ENCODE assay signal across 10 cellular contexts in genomic region chr12:120886194-120887018, GRCh38. TPM values are rescaled to one million over a fixed set of nuclear protein-coding genes. Genes with fewer than 3 reads are reported as not detected.
DNase-seq lines count a peak whose midpoint lies in the region; ATAC-seq, FAIRE-seq and TF ChIP-seq lines count a peak whose summit lies in the region.
"Had no signal": no experiment of that assay in that cellular context is flagged by ENCODE, and none has a peak within 500 bp of the region (broad histone marks: within the 10 kb centered on the region; RNA-seq: fewer than 3 reads in every experiment).

No MANE protein-coding gene starts in this region.

- H4K5ac ChIP-seq in mesendoderm (ENCODE audit: low read length) = no peak overlapping the region

- no peak overlapping the region for H3K18ac ChIP-seq in mesendoderm (ENCODE audit: low read length)

- H3K56ac ChIP-seq in mesendoderm (ENCODE audit: low read length) = no peak overlapping the region

- no peak overlapping the region for H2BK120ac ChIP-seq in mesendoderm (ENCODE audit: low read depth, low read length)

- no peaks in the 10 kb centered on the region for H3K9me3 ChIP-seq in endodermal cell (ENCODE audit: control insufficient read depth, low read length)

- H3K9me3 Mint-ChIP-seq in dendritic cell treated with granulocyte-macrophage colony-stimulating factor and Interleukin-4, amounts not matched to agents 40 ng/mL and 50 ng/mL, for 4 days = no peaks in the 10 kb centered on the region
- H3K9me3 Mint-ChIP-seq in WTC11 (no peaks in the 10 kb centered on the region), endodermal cell (no peaks in the 10 kb centered on the region)
- H3K9me3 Mint-ChIP-seq: HFFc6 had no signal

- no peak overlapping the region for H3K4ac ChIP-seq in mesendoderm (ENCODE audit: low read depth, low read length)

- no peak overlapping the region for H3K4me3 ChIP-seq in endodermal cell (ENCODE audit: low read length)
- no peak overlapping the region for H3K4me3 ChIP-seq in mesendoderm (ENCODE audit: low read length)
- H3K4me3 ChIP-seq: skin epidermis had no signal

- no peaks in the 10 kb centered on the region for H3K27me3 Mint-ChIP-seq in dendritic cell treated with granulocyte-macrophage colony-stimulating factor and Interleukin-4, amounts not matched to agents 40 ng/mL and 50 ng/mL, for 4 days
- H3K27me3 Mint-ChIP-seq in WTC11 (ENCODE audit: low read depth) (no peaks in the 10 kb centered on the region), endodermal cell (ENCODE audit: insufficient read depth) (no peaks in the 10 kb centered on the region)

- TF ChIP-seq POLR2A in GM12891 (IDR thresholded peaks at IDR 0.05; ENCODE audit: low read depth, low read length) = no peak

- no peak overlapping the region for H3K23ac ChIP-seq in mesendoderm (ENCODE audit: low read length)

- H3K27ac ChIP-seq in endodermal cell (ENCODE audit: low read depth, low read length) = no peak overlapping the region
- H3K27ac ChIP-seq in mesendoderm (ENCODE audit: low read depth, low read length) = no peak overlapping the region

- peak; percentile 90 for FAIRE-seq in GM12891 (lab: Jason Lieb, UNC)

- peaks cover 12% of the 10 kb centered on the region for H3K79me2 ChIP-seq in mesendoderm (ENCODE audit: control insufficient read depth, insufficient read depth, low read length)

- WGBS in endodermal cell (ENCODE audit: insufficient coverage in 1 of 2, insufficient read length in 1 of 2), 2 experiments = 90 to 95% methylated on average over 3 to 4 of the region's 4 CpGs
- no CpG with 5 or more reads among the region's 4 CpGs for WGBS in mesendoderm (ENCODE audit: extremely low coverage, insufficient coverage, low lambda C conversion rate)

- peak overlapping the region; percentile 73 for H3K27ac Mint-ChIP-seq in dendritic cell treated with granulocyte-macrophage colony-stimulating factor and Interleukin-4, amounts not matched to agents 40 ng/mL and 50 ng/mL, for 4 days
- no peak overlapping the region for H3K27ac Mint-ChIP-seq in WTC11
- no peak overlapping the region for H3K27ac Mint-ChIP-seq in endodermal cell
- H3K27ac Mint-ChIP-seq: HFFc6 had no signal

- ATAC-seq in HG03457 (IDR thresholded peaks at IDR 0.05; ENCODE audit: unreplicated experiment) = peak; percentile 63
- ATAC-seq in WTC11 = no peak
- no peak for ATAC-seq in HG03439 (IDR thresholded peaks at IDR 0.05; ENCODE audit: unreplicated experiment)

- H3K9ac ChIP-seq in endodermal cell (ENCODE audit: extremely low read depth, low read length, poor library complexity, severe bottlenecking) (no peak overlapping the region), mesendoderm (ENCODE audit: low read length) (no peak overlapping the region)

- POLR2A ChIA-PET in WTC11 (lab: Charles Lee) = no interaction called here

- TF ChIP-seq CTCF in GM20000 (IDR thresholded peaks at IDR 0.05; ENCODE audit: extremely low read depth, missing control alignments) = no peak
- TF ChIP-seq CTCF in WTC11 (IDR thresholded peaks at IDR 0.05) = no peak
- TF ChIP-seq CTCF in endodermal cell (conservative IDR thresholded peaks at IDR 0.05) = no peak

- DNase-seq in GM12891 (ENCODE audit: insufficient read length, low spot score) (no peak), GM20000 (ENCODE audit: low spot score) (peak; percentile 38), WTC11 (ENCODE audit: low spot score) (no peak), endodermal cell (no peak), mesendoderm (no peak)
- DNase-seq: HFFc6 had no signal

- H4K8ac ChIP-seq in mesendoderm (ENCODE audit: low read depth, low read length) = no peak overlapping the region

- H3K27me3 ChIP-seq in endodermal cell (ENCODE audit: control insufficient read depth, insufficient read depth, low read length, poor library complexity, severe bottlenecking) (no peaks in the 10 kb centered on the region), mesendoderm (ENCODE audit: insufficient read depth, low read length, poor library complexity) (no peaks in the 10 kb centered on the region)

- CTCF ChIA-PET in WTC11 (lab: Charles Lee) = interaction anchor here (0.8 to 1.2 kb wide), 3 partner anchors 30 to 119 kb away, joined by 3 to 5 read pairs (median 3); no protein-coding TSS in a partner anchor

- H3K79me1 ChIP-seq in mesendoderm (ENCODE audit: low read length) = peaks cover 6% of the 10 kb centered on the region

- H3K4me1 ChIP-seq in endodermal cell (ENCODE audit: control insufficient read depth, insufficient read depth, low read length) = peaks cover 10% of the 10 kb centered on the region
- H3K4me1 ChIP-seq in mesendoderm (ENCODE audit: control insufficient read depth, low read depth, low read length) = peaks cover 9% of the 10 kb centered on the region

- H3K4me2 ChIP-seq in mesendoderm (ENCODE audit: low read length) = no peak overlapping the region

- H3K36me3 ChIP-seq in endodermal cell (ENCODE audit: control insufficient read depth, insufficient read depth, low read length) (no peaks in the 10 kb centered on the region), mesendoderm (ENCODE audit: control insufficient read depth, insufficient read depth, low read length) (no peaks in the 10 kb centered on the region)

- no peak overlapping the region for H2BK15ac ChIP-seq in mesendoderm (replicated peaks; ENCODE audit: low read depth)

- intact Hi-C loops in dendritic cell treated with granulocyte-macrophage colony-stimulating factor and Interleukin-4, amounts not matched to agents 40 ng/mL and 50 ng/mL, for 4 days (cut with micrococcal nuclease) = no loop called here

- no peak overlapping the region for H2AK5ac ChIP-seq in mesendoderm (ENCODE audit: low read length)

- no peak overlapping the region for H2BK5ac ChIP-seq in mesendoderm (ENCODE audit: low read length)

- peak overlapping the region; percentile 45 for H3K4me3 Mint-ChIP-seq in dendritic cell treated with granulocyte-macrophage colony-stimulating factor and Interleukin-4, amounts not matched to agents 40 ng/mL and 50 ng/mL, for 4 days
- H3K4me3 Mint-ChIP-seq in WTC11 (no peak overlapping the region), endodermal cell (no peak overlapping the region)
- H3K4me3 Mint-ChIP-seq: HFFc6 had no signal

- H3K36me3 Mint-ChIP-seq in dendritic cell treated with granulocyte-macrophage colony-stimulating factor and Interleukin-4, amounts not matched to agents 40 ng/mL and 50 ng/mL, for 4 days (ENCODE audit: low read depth) = no peaks in the 10 kb centered on the region
- no peaks in the 10 kb centered on the region for H3K36me3 Mint-ChIP-seq in WTC11
- peaks cover 4% of the 10 kb centered on the region for H3K36me3 Mint-ChIP-seq in endodermal cell (ENCODE audit: low read depth)

- peaks cover 55% of the 10 kb centered on the region for H3K4me1 Mint-ChIP-seq in dendritic cell treated with granulocyte-macrophage colony-stimulating factor and Interleukin-4, amounts not matched to agents 40 ng/mL and 50 ng/mL, for 4 days (ENCODE audit: low read depth)
- H3K4me1 Mint-ChIP-seq in WTC11 (peaks cover 10% of the 10 kb centered on the region), endodermal cell (peaks cover 29% of the 10 kb centered on the region)

TF ChIP-seq in GM12891, 5 proteins besides CTCF, POLR2A, EP300 and RAD21:
- TF ChIP-seq PAX5 (IDR thresholded peaks at IDR 0.05; ENCODE audit: insufficient read depth, low read length, severe bottlenecking) = no peak
- TF ChIP-seq POLR2AphosphoS5 (IDR thresholded peaks at IDR 0.05; ENCODE audit: low read depth, low read length) = no peak
- peak; percentile 32; the same call in 1 of the 2 replicates for TF ChIP-seq SPI1 (IDR thresholded peaks at IDR 0.05; ENCODE audit: low read depth, low read length)
- TF ChIP-seq TAF1 (IDR thresholded peaks at IDR 0.05; ENCODE audit: low read depth, low read length) = no peak

TF ChIP-seq in WTC11, 78 proteins besides CTCF, POLR2A, EP300 and RAD21 (continues in another document):
- no peak for TF ChIP-seq ZNF232 (CRISPR knock-in tag; IDR thresholded peaks at IDR 0.05)
- no peak for TF ChIP-seq ATF2 (CRISPR knock-in tag; IDR thresholded peaks at IDR 0.05; ENCODE audit: borderline replicate concordance, low read depth)

RNA-seq across cellular contexts. Expression of gene SPPL3, which starts 17.8 kb away (rescaled TPM):
- polyA plus RNA-seq in GM12891 (2012; ENCODE audit: low read depth, missing spikeins) = 11.1 TPM
- total RNA-seq in WTC11 (2021) = 32.5 to 35.5 TPM (median 33.8 TPM) in 3 replicates
- total RNA-seq in endodermal cell = 10 to 100 TPM; 41.1 to 46.8 TPM
- polyA plus RNA-seq in endodermal cell (2013, experiment 1 of 2) = 68.2 TPM
- polyA plus RNA-seq in endodermal cell (2013, experiment 2 of 2) = 54.4 TPM
- 44.3 TPM for polyA plus RNA-seq in mesendoderm (2013, experiment 1 of 2)
- 39.1 TPM for polyA plus RNA-seq in mesendoderm (2013, experiment 2 of 2)
